ENCODE assay signal across 10 cellular contexts in genomic region chr10:15122477-15123030, GRCh38. TPM values are rescaled to one million over a fixed set of nuclear protein-coding genes. Genes with fewer than 3 reads are reported as not detected.
DNase-seq lines count a peak whose midpoint lies in the region; ATAC-seq, FAIRE-seq and TF ChIP-seq lines count a peak whose summit lies in the region.
"Had no signal": no experiment of that assay in that cellular context is flagged by ENCODE, and none has a peak within 500 bp of the region (broad histone marks: within the 10 kb centered on the region; RNA-seq: fewer than 3 reads in every experiment).

No MANE protein-coding gene starts in this region.

- no peak overlapping the region for H3K4me3 Mint-ChIP-seq in naive thymus-derived CD8-positive, alpha-beta T cell

- no peak for DNase-seq in activated naive CD4-positive, alpha-beta T cell treated with anti-CD3 and anti-CD28 coated beads, Interleukin-2, amount 50 U/mL, for 72 hours (ENCODE audit: low spot score in 2 of 2)
- DNase-seq in NCI-H1694 (lab: John Stamatoyannopoulos, UW) (no peak), D721Med (ENCODE audit: insufficient read length, low spot score) (no peak), NCI-H1417 (lab: John Stamatoyannopoulos, UW) (no peak)
- no peak for DNase-seq in naive thymus-derived CD8-positive, alpha-beta T cell
- DNase-seq: lower lobe of right lung, PC-9 had no signal

- ATAC-seq in GM18505 (IDR thresholded peaks at IDR 0.05; ENCODE audit: unreplicated experiment) (peak; percentile 75), GM19467 (IDR thresholded peaks at IDR 0.05; ENCODE audit: unreplicated experiment) (peak; percentile 83), HG03064 (IDR thresholded peaks at IDR 0.05; ENCODE audit: low read depth, unreplicated experiment) (peak; percentile 91)
- peak; percentile 71 to 76 for ATAC-seq in activated naive CD4-positive, alpha-beta T cell treated with anti-CD3 and anti-CD28 coated beads, Interleukin-2, amount 50 U/mL, for 72 hours
- ATAC-seq in naive thymus-derived CD8-positive, alpha-beta T cell, result no peak
- ATAC-seq: lower lobe of right lung had no signal

- POLR2A ChIA-PET in naive thymus-derived CD8-positive, alpha-beta T cell (lab: Charles Lee), result no interaction called here

- no peak for TF ChIP-seq CTCF in D721Med (IDR thresholded peaks at IDR 0.05; ENCODE audit: insufficient read depth, missing control alignments)

- no peak for FAIRE-seq in D721Med (lab: Jason Lieb, UNC)

- no peaks in the 10 kb centered on the region for H3K9me3 Mint-ChIP-seq in activated naive CD4-positive, alpha-beta T cell treated with anti-CD3 and anti-CD28 coated beads, Interleukin-2, amount 50 U/mL, for 72 hours
- no peaks in the 10 kb centered on the region for H3K9me3 Mint-ChIP-seq in naive thymus-derived CD8-positive, alpha-beta T cell

- peaks cover 4 to 8% (median 7%) of the 10 kb centered on the region in 4 donors for H3K4me1 Mint-ChIP-seq in naive thymus-derived CD8-positive, alpha-beta T cell

- H3K27me3 Mint-ChIP-seq in naive thymus-derived CD8-positive, alpha-beta T cell, result no peaks in the 10 kb centered on the region

- peak overlapping the region; percentile 82 to 97 for H3K27ac Mint-ChIP-seq in activated naive CD4-positive, alpha-beta T cell treated with anti-CD3 and anti-CD28 coated beads, Interleukin-2, amount 50 U/mL, for 72 hours
- peak overlapping the region in 3 of 10 donors; percentile 25 to 40 (median 37) for H3K27ac Mint-ChIP-seq in naive thymus-derived CD8-positive, alpha-beta T cell

- H3K36me3 Mint-ChIP-seq in activated naive CD4-positive, alpha-beta T cell treated with anti-CD3 and anti-CD28 coated beads, Interleukin-2, amount 50 U/mL, for 72 hours, result peaks cover 4 to 37% of the 10 kb centered on the region in 2 donors
- peaks cover 0 to 55% (median 21%) of the 10 kb centered on the region in 3 donors for H3K36me3 Mint-ChIP-seq in naive thymus-derived CD8-positive, alpha-beta T cell

- no peak for TF ChIP-seq POLR2A in GM18505 (IDR thresholded peaks at IDR 0.05; ENCODE audit: borderline replicate concordance, extremely low read depth, insufficient read depth, insufficient read length)

RNA-seq across cellular contexts. Expression of gene RPP38, which starts 25.4 kb away (rescaled TPM):
- total RNA-seq in activated naive CD4-positive, alpha-beta T cell treated with anti-CD3 and anti-CD28 coated beads, Interleukin-2, amount 50 U/mL, for 72 hours, result 10 to 100 TPM; 15.5 to 17.5 TPM
- total RNA-seq in naive thymus-derived CD8-positive, alpha-beta T cell, result 10 to 100 TPM; 15.0 to 15.5 TPM
- polyA plus RNA-seq in naive thymus-derived CD8-positive, alpha-beta T cell, result 10 to 100 TPM; 19.9 to 32.0 (median 21.3) TPM

RNA-seq across cellular contexts. Expression of gene ACBD7, which starts 34.0 kb away (rescaled TPM):
- 1 to 10 TPM; 2.4 to 3.1 TPM for total RNA-seq in activated naive CD4-positive, alpha-beta T cell treated with anti-CD3 and anti-CD28 coated beads, Interleukin-2, amount 50 U/mL, for 72 hours
- 1 to 10 TPM in 1 of 2 experiments, not detected in 1; 1.2 TPM for total RNA-seq in naive thymus-derived CD8-positive, alpha-beta T cell
- polyA plus RNA-seq in naive thymus-derived CD8-positive, alpha-beta T cell, result under 1 TPM in 1 of 3 donors, not detected in 2; 0.19 TPM
- total RNA-seq: lower lobe of right lung had no signal

RNA-seq across cellular contexts. Expression of gene NMT2, which starts 45.9 kb away (rescaled TPM):
- 10 to 100 TPM; 21.2 to 30.7 TPM for total RNA-seq in activated naive CD4-positive, alpha-beta T cell treated with anti-CD3 and anti-CD28 coated beads, Interleukin-2, amount 50 U/mL, for 72 hours
- total RNA-seq in naive thymus-derived CD8-positive, alpha-beta T cell, result 10 to 100 TPM; 81.3 to 86.4 TPM
- 10 to 100 TPM; 31.7 to 40.4 (median 34.9) TPM for polyA plus RNA-seq in naive thymus-derived CD8-positive, alpha-beta T cell

Comparison
In these comparisons a context has a peak if more than half of its experiments do, and no peak if none do; other contexts are left out.
1. ATAC-seq: peak in GM18505 (single experiment), GM19467 (single experiment), HG03064 (single experiment) and activated naive CD4-positive, alpha-beta T cell treated with anti-CD3 and anti-CD28 coated beads, Interleukin-2, amount 50 U/mL, for 72 hours (2 of 2); none in naive thymus-derived CD8-positive, alpha-beta T cell (0 of 2).